ENCODE assay signal across 22 cellular contexts in genomic region chr17:64410750-64411490, GRCh38. TPM values are rescaled to one million over a fixed set of nuclear protein-coding genes. Genes with fewer than 3 reads are reported as not detected.
DNase-seq lines count a peak whose midpoint lies in the region; ATAC-seq, FAIRE-seq and TF ChIP-seq lines count a peak whose summit lies in the region.
"Had no signal": no experiment of that assay in that cellular context is flagged by ENCODE, and none has a peak within 500 bp of the region (broad histone marks: within the 10 kb centered on the region; RNA-seq: fewer than 3 reads in every experiment).

No MANE protein-coding gene starts in this region.

- H2AFZ ChIP-seq in osteoblast (ENCODE audit: low read length), result no peak overlapping the region

- no peak overlapping the region for H3K27ac ChIP-seq in A549
- no peak overlapping the region for H3K27ac ChIP-seq in HEK293 (ENCODE audit: extremely low read depth, low read depth, low read length)
- H3K27ac ChIP-seq in neutrophil, result peak overlapping the region; percentile 88
- H3K27ac ChIP-seq in osteoblast (ENCODE audit: low read depth, low read length), result no peak overlapping the region
- H3K27ac ChIP-seq: prostate gland had no signal

- intact Hi-C loops in dendritic cell treated with granulocyte-macrophage colony-stimulating factor and Interleukin-4, amounts not matched to agents 40 ng/mL and 50 ng/mL, for 4 days (cut with micrococcal nuclease), result no loop called here

- FAIRE-seq in A549 (lab: Jason Lieb, UNC), result no peak
- FAIRE-seq: H54 had no signal

- no peaks in the 10 kb centered on the region for H3K4me1 ChIP-seq in A549
- H3K4me1 ChIP-seq in HEK293 (ENCODE audit: control insufficient read depth, insufficient read depth, low read length), result no peaks in the 10 kb centered on the region
- peaks cover 57 to 62% of the 10 kb centered on the region in 2 experiments for H3K4me1 ChIP-seq in neutrophil (ENCODE audit: control insufficient read depth in 1 of 2, insufficient read depth in 1 of 2, low read depth in 1 of 2, low read length in 1 of 2)
- no peaks in the 10 kb centered on the region for H3K4me1 ChIP-seq in osteoblast (ENCODE audit: insufficient read depth, low read length)
- H3K4me1 ChIP-seq: prostate gland had no signal

- no peak for TF ChIP-seq CTCF in A549 (IDR thresholded peaks at IDR 0.05)
- no peak for TF ChIP-seq CTCF in HEK293 (tag by site-specific recombination; IDR thresholded peaks at IDR 0.05)
- TF ChIP-seq CTCF in neutrophil (IDR thresholded peaks at IDR 0.05), result no peak
- TF ChIP-seq CTCF in osteoblast (IDR thresholded peaks at IDR 0.05; ENCODE audit: extremely low read depth, low read depth, low read length), result no peak

- TF ChIP-seq POLR2A in A549 (IDR thresholded peaks at IDR 0.05; ENCODE audit: low read length), result no peak

- no peaks in the 10 kb centered on the region for H3K9me3 ChIP-seq in A549
- H3K9me3 ChIP-seq in HEK293 (ENCODE audit: control insufficient read depth, insufficient read depth, low read depth, low read length), result no peaks in the 10 kb centered on the region
- no peaks in the 10 kb centered on the region for H3K9me3 ChIP-seq in neutrophil
- H3K9me3 ChIP-seq in osteoblast (ENCODE audit: low read depth, low read length), result no peaks in the 10 kb centered on the region
- H3K9me3 ChIP-seq: adrenal gland, prostate gland had no signal

- peaks cover 60% of the 10 kb centered on the region for H3K4me1 Mint-ChIP-seq in dendritic cell treated with granulocyte-macrophage colony-stimulating factor and Interleukin-4, amounts not matched to agents 40 ng/mL and 50 ng/mL, for 4 days (ENCODE audit: low read depth)

- H3K4me2 ChIP-seq in A549 (no peak overlapping the region), osteoblast (ENCODE audit: insufficient read depth, low read length) (no peak overlapping the region)

- peaks cover 11% of the 10 kb centered on the region for H3K36me3 Mint-ChIP-seq in dendritic cell treated with granulocyte-macrophage colony-stimulating factor and Interleukin-4, amounts not matched to agents 40 ng/mL and 50 ng/mL, for 4 days (ENCODE audit: low read depth)

- no peaks in the 10 kb centered on the region for H3K79me2 ChIP-seq in osteoblast (ENCODE audit: insufficient read depth, low read length)

- 92% methylated on average over 4 of the region's 4 CpGs for WGBS in A549 (ENCODE audit: missing lambda C conversion rate)

- POLR2A ChIA-PET in A549 (lab: Yijun Ruan, JAX), result no interaction called here
- POLR2A ChIA-PET in HEK293 (lab: Yijun Ruan, JAX), result interaction anchor here (0.6 kb wide), 1 partner anchor 265 kb away, joined by 3 read pairs; no protein-coding TSS in a partner anchor

- H3K27ac Mint-ChIP-seq in dendritic cell treated with granulocyte-macrophage colony-stimulating factor and Interleukin-4, amounts not matched to agents 40 ng/mL and 50 ng/mL, for 4 days, result peak overlapping the region; percentile 51
- H3K27ac Mint-ChIP-seq: activated CD8-positive, alpha-beta T cell treated with anti-CD3 and anti-CD28 coated beads for 36 hours; effector memory CD8-positive, alpha-beta T cell had no signal

- TF ChIP-seq RAD21 in A549 (conservative IDR thresholded peaks at IDR 0.05 in 1 of 2, IDR thresholded peaks at IDR 0.05 in 1 of 2), result no peak

- peak overlapping the region; percentile 23 for H3K4me3 Mint-ChIP-seq in dendritic cell treated with granulocyte-macrophage colony-stimulating factor and Interleukin-4, amounts not matched to agents 40 ng/mL and 50 ng/mL, for 4 days
- H3K4me3 Mint-ChIP-seq: effector memory CD8-positive, alpha-beta T cell had no signal

- no peak for TF ChIP-seq EP300 in A549 (IDR thresholded peaks at IDR 0.05)

- H3K9me3 Mint-ChIP-seq in dendritic cell treated with granulocyte-macrophage colony-stimulating factor and Interleukin-4, amounts not matched to agents 40 ng/mL and 50 ng/mL, for 4 days, result no peaks in the 10 kb centered on the region
- H3K9me3 Mint-ChIP-seq: activated CD8-positive, alpha-beta T cell treated with anti-CD3 and anti-CD28 coated beads for 36 hours; effector memory CD8-positive, alpha-beta T cell had no signal

- no peak overlapping the region for H3K4me3 ChIP-seq in A549
- H3K4me3 ChIP-seq in HEK293 (ENCODE audit: low read depth, low read length), result no peak overlapping the region
- H3K4me3 ChIP-seq in neutrophil (ENCODE audit: low read depth in 1 of 2, low read length in 1 of 2), result no peak overlapping the region
- no peak overlapping the region for H3K4me3 ChIP-seq in osteoblast (ENCODE audit: insufficient read depth, low read length)
- H3K4me3 ChIP-seq: adrenal gland, prostate gland had no signal

- H3K36me3 ChIP-seq in HEK293 (ENCODE audit: control insufficient read depth in 2 of 2, insufficient read depth in 1 of 2, low read length in 2 of 2) (no peaks in the 10 kb centered on the region), neutrophil (no peaks in the 10 kb centered on the region), osteoblast (ENCODE audit: insufficient read depth, low read length) (no peaks in the 10 kb centered on the region)
- H3K36me3 ChIP-seq: adrenal gland, prostate gland had no signal

- H3K27me3 Mint-ChIP-seq in dendritic cell treated with granulocyte-macrophage colony-stimulating factor and Interleukin-4, amounts not matched to agents 40 ng/mL and 50 ng/mL, for 4 days, result no peaks in the 10 kb centered on the region
- H3K27me3 Mint-ChIP-seq: activated CD8-positive, alpha-beta T cell treated with anti-CD3 and anti-CD28 coated beads for 36 hours; effector memory CD8-positive, alpha-beta T cell had no signal

- ATAC-seq in A549 (peak; percentile 53 to 54), GM19467 (IDR thresholded peaks at IDR 0.05; ENCODE audit: unreplicated experiment) (no peak), HG03565 (IDR thresholded peaks at IDR 0.05; ENCODE audit: unreplicated experiment) (no peak)
- ATAC-seq: effector memory CD8-positive, alpha-beta T cell had no signal

- no peaks in the 10 kb centered on the region for H4K20me1 ChIP-seq in osteoblast (ENCODE audit: insufficient read depth, low read length)

- DNase-seq in A549 (ENCODE audit: low read depth in 1 of 2, low spot score in 1 of 2) (no peak), osteoblast (ENCODE audit: insufficient read length, low spot score, missing footprints) (no peak), NCI-H1930 (lab: John Stamatoyannopoulos, UW) (no peak)
- DNase-seq: activated CD8-positive, alpha-beta T cell treated with anti-CD3 and anti-CD28 coated beads for 36 hours; adrenal gland; central memory CD4-positive, alpha-beta T cell; effector memory CD8-positive, alpha-beta T cell; hypothalamus; left cardiac atrium; NCI-H1048; NCI-H2081 treated with DMSO at 0.1 percent for 48 hours; stimulated activated CD4-positive, alpha-beta T cell treated with anti-CD3 and anti-CD28 coated beads, Interleukin-12 subunit alpha, Interleukin-12 subunit beta, amount 100 ng/mL, for 4 hours; stimulated activated naive CD4-positive, alpha-beta T cell treated with Interleukin-2 at 50 U/mL for 16 hours; SW 1271 had no signal

- H3K27me3 ChIP-seq in neutrophil (no peaks in the 10 kb centered on the region), osteoblast (ENCODE audit: insufficient read depth, low read length) (no peaks in the 10 kb centered on the region)
- H3K27me3 ChIP-seq: adrenal gland had no signal

- CTCF ChIA-PET in A549 (lab: Yijun Ruan, JAX) (interaction anchor here (1.0 to 7.6 kb wide), 4 partner anchors 10 to 261 kb away, joined by 3 to 64 read pairs (median 11); no protein-coding TSS in a partner anchor), HEK293 (lab: Yijun Ruan, JAX) (interaction anchor here (0.5 to 1.0 kb wide), 3 partner anchors 9 to 909 kb away, joined by 3 to 5 read pairs (median 3); no protein-coding TSS in a partner anchor)

TF ChIP-seq in A549, 52 proteins besides CTCF, POLR2A, EP300 and RAD21 (continues in another document):
- TF ChIP-seq MAZ (IDR thresholded peaks at IDR 0.05; ENCODE audit: borderline replicate concordance, low read depth, low read length) (no peak), NR3C1 (IDR thresholded peaks at IDR 0.05) (no peak), FOSB (CRISPR knock-in tag; IDR thresholded peaks at IDR 0.05) (no peak)
- TF ChIP-seq, protein P1, sequence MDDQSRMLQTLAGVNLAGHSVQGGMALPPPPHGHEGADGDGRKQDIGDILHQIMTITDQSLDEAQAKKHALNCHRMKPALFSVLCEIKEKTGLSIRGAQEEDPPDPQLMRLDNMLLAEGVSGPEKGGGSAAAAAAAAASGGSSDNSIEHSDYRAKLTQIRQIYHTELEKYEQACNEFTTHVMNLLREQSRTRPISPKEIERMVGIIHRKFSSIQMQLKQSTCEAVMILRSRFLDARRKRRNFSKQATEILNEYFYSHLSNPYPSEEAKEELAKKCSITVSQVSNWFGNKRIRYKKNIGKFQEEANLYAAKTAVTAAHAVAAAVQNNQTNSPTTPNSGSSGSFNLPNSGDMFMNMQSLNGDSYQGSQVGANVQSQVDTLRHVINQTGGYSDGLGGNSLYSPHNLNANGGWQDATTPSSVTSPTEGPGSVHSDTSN (IDR thresholded peaks at IDR 0.05), result no peak

TF ChIP-seq in HEK293, 187 proteins besides CTCF, POLR2A, EP300 and RAD21 (continues in another document):
- no peak for TF ChIP-seq ZXDB (tag by site-specific recombination; IDR thresholded peaks at IDR 0.05)

RNA-seq across cellular contexts. Expression of gene PECAM1, which starts 20.3 kb away (rescaled TPM):
- 0.08 and 0.09 TPM in 2 replicates for polyA plus RNA-seq in A549 (2011; rRNA removed)
- polyA plus RNA-seq in A549 (2012; cell fraction: cytosol; rRNA removed), result under 0.01 and 0.09 TPM in 2 replicates
- polyA plus RNA-seq in A549 (2012; cell fraction: nucleus; rRNA removed), result not detected in 2 replicates
- polyA plus RNA-seq in A549 (2017; fragmentation: RNase III; extraction: RNeasy Plus Mini Kit Qiagen cat#74134 plus additional on column Dnase treatment), result 0.04 to 0.07 TPM in 2 of 3 replicates, not detected in the other
- 0.37 TPM in 1 of 2 replicates, not detected in the other for polyA minus RNA-seq in A549 (2011; rRNA and poly(A)+ RNA removed)
- 0.29 and 0.36 TPM in 2 replicates for total RNA-seq in osteoblast
- polyA plus RNA-seq: AG04450 had no signal

RNA-seq across cellular contexts. Expression of gene MILR1, which starts 38.0 kb away (rescaled TPM):
- polyA plus RNA-seq in A549 (2011; rRNA removed) (12.2 and 12.8 TPM in 2 replicates), A549 (2017; fragmentation: RNase III; extraction: RNeasy Plus Mini Kit Qiagen cat#74134 plus additional on column Dnase treatment) (1.6 to 3.0 TPM (median 2.3 TPM) in 3 replicates)
- 1.3 TPM in 2 replicates for polyA plus RNA-seq in A549 (2012; cell fraction: cytosol; rRNA removed)
- polyA plus RNA-seq in A549 (2012; cell fraction: nucleus; rRNA removed), result 0.41 and 1.1 TPM in 2 replicates
- polyA minus RNA-seq in A549 (2011; rRNA and poly(A)+ RNA removed), result 8.4 and 10.9 TPM in 2 replicates
- 12.3 and 27.7 TPM in 2 replicates for total RNA-seq in osteoblast

Comparison
In these comparisons a context has a peak if more than half of its experiments do, and no peak if none do; other contexts are left out.
1. ATAC-seq: peak in A549 (2 of 2); none in GM19467 (single experiment) and HG03565 (single experiment).